In genomic region chr9:114119242-114120191, GRCh38 we compare ENCODE assay signal across 1 cellular context.
TF ChIP-seq lines count a peak whose summit lies in the region.

No MANE protein-coding gene starts in this region.

TF ChIP-seq in HepG2, 621 proteins besides CTCF, POLR2A, EP300 and RAD21 (continued from another document and continues in another):
- TF ChIP-seq REST (IDR thresholded peaks at IDR 0.05; ENCODE audit: borderline replicate concordance in 1 of 2, low read depth in 1 of 2, low read length in 2 of 2) = 0 out of 4 replicates have a peak, but pooled peaks of 1 of the 2 experiments have one; percentile 9
- no peak for TF ChIP-seq ZNF512 (CRISPR knock-in tag; IDR thresholded peaks at IDR 0.05)
- TF ChIP-seq ELF3 (CRISPR knock-in tag; IDR thresholded peaks at IDR 0.05) = 0 out of 2 replicates have a peak, but pooled peaks have one; percentile 31
- no peak for TF ChIP-seq ELF4 (CRISPR knock-in tag; IDR thresholded peaks at IDR 0.05; ENCODE audit: borderline replicate concordance)
- TF ChIP-seq TFE3 (CRISPR knock-in tag; IDR thresholded peaks at IDR 0.05) = peak; percentile 78
- TF ChIP-seq GATAD2A (CRISPR knock-in tag; IDR thresholded peaks at IDR 0.05) = peak; percentile 80
- no peak for TF ChIP-seq ATF4 (CRISPR knock-in tag; IDR thresholded peaks at IDR 0.05)
- no peak for TF ChIP-seq ZMYM4 (CRISPR knock-in tag; IDR thresholded peaks at IDR 0.05)
- 0 out of 2 replicates have a peak, but pooled peaks have one; percentile 30 for TF ChIP-seq HNRNPL (IDR thresholded peaks at IDR 0.05; ENCODE audit: low read depth, low read length)
- no peak for TF ChIP-seq TBP (CRISPR knock-in tag; IDR thresholded peaks at IDR 0.05)
- no peak for TF ChIP-seq NONO (IDR thresholded peaks at IDR 0.05)
- no peak; the same call in 1 of the 2 replicates for TF ChIP-seq NONO (CRISPR knock-in tag; conservative IDR thresholded peaks at IDR 0.05)
- TF ChIP-seq ZNF382 (CRISPR knock-in tag; IDR thresholded peaks at IDR 0.05; ENCODE audit: borderline replicate concordance) = no peak
- TF ChIP-seq POLR2G (IDR thresholded peaks at IDR 0.05; ENCODE audit: low read depth, low read length) = peak; percentile 69
- TF ChIP-seq RXRB (CRISPR knock-in tag; IDR thresholded peaks at IDR 0.05; ENCODE audit: borderline replicate concordance) = peak; percentile 84
- TF ChIP-seq RARG (CRISPR knock-in tag; IDR thresholded peaks at IDR 0.05; ENCODE audit: low read depth) = no peak
- TF ChIP-seq GPN1 (CRISPR knock-in tag; IDR thresholded peaks at IDR 0.05; ENCODE audit: borderline replicate concordance) = no peak
- 0 out of 2 replicates have a peak, but pooled peaks have one; percentile 15 for TF ChIP-seq PHF21A (CRISPR knock-in tag; IDR thresholded peaks at IDR 0.05)
- TF ChIP-seq NRL (CRISPR knock-in tag; IDR thresholded peaks at IDR 0.05; ENCODE audit: borderline replicate concordance) = no peak
- TF ChIP-seq ZNF574 (CRISPR knock-in tag; IDR thresholded peaks at IDR 0.05) = no peak
- TF ChIP-seq ZNF816 (CRISPR knock-in tag; IDR thresholded peaks at IDR 0.05; ENCODE audit: borderline replicate concordance) = no peak
- TF ChIP-seq ZNF839 (CRISPR knock-in tag; IDR thresholded peaks at IDR 0.05; ENCODE audit: borderline replicate concordance) = no peak
- TF ChIP-seq ZNF550 (CRISPR knock-in tag; IDR thresholded peaks at IDR 0.05; ENCODE audit: borderline replicate concordance) = no peak
- no peak for TF ChIP-seq PLSCR1 (CRISPR knock-in tag; IDR thresholded peaks at IDR 0.05; ENCODE audit: borderline replicate concordance)
- TF ChIP-seq NFATC3 (CRISPR knock-in tag; IDR thresholded peaks at IDR 0.05) = no peak
- TF ChIP-seq ERF (CRISPR knock-in tag; IDR thresholded peaks at IDR 0.05) = 0 out of 2 replicates have a peak, but pooled peaks have one; percentile 28
- TF ChIP-seq POLR2AphosphoS5 (IDR thresholded peaks at IDR 0.05; ENCODE audit: low read depth, low read length) = 0 out of 2 replicates have a peak, but pooled peaks have one; percentile 21
- TF ChIP-seq E2F1 (CRISPR knock-in tag; IDR thresholded peaks at IDR 0.05) = no peak
- no peak for TF ChIP-seq SIN3B (IDR thresholded peaks at IDR 0.05; ENCODE audit: low read length)
- no peak for TF ChIP-seq ZSCAN20 (CRISPR knock-in tag; IDR thresholded peaks at IDR 0.05; ENCODE audit: borderline replicate concordance)
- no peak for TF ChIP-seq ZGPAT (CRISPR knock-in tag; IDR thresholded peaks at IDR 0.05)
- TF ChIP-seq MYNN (CRISPR knock-in tag; IDR thresholded peaks at IDR 0.05; ENCODE audit: low read depth) = no peak
- TF ChIP-seq KAT2B (IDR thresholded peaks at IDR 0.05; ENCODE audit: borderline replicate concordance, low read depth, low read length) = no peak
- TF ChIP-seq YEATS4 (CRISPR knock-in tag; IDR thresholded peaks at IDR 0.05; ENCODE audit: borderline replicate concordance) = 0 out of 2 replicates have a peak, but pooled peaks have one; percentile 1
- no peak for TF ChIP-seq ZBTB42 (CRISPR knock-in tag; IDR thresholded peaks at IDR 0.05)
- TF ChIP-seq CREB3 (CRISPR knock-in tag; IDR thresholded peaks at IDR 0.05) = no peak
- TF ChIP-seq ZNF629 (CRISPR knock-in tag; conservative IDR thresholded peaks at IDR 0.05) = peak; percentile 65; the same call in 1 of the 2 replicates
- no peak for TF ChIP-seq ZNF33B (CRISPR knock-in tag; IDR thresholded peaks at IDR 0.05)
- peak; percentile 22; the same call in 1 of the 2 replicates for TF ChIP-seq FOSL2 (CRISPR knock-in tag; IDR thresholded peaks at IDR 0.05)
- TF ChIP-seq AKNA (CRISPR knock-in tag; IDR thresholded peaks at IDR 0.05; ENCODE audit: borderline replicate concordance) = no peak
- no peak for TF ChIP-seq MEIS2 (CRISPR knock-in tag; IDR thresholded peaks at IDR 0.05)
- no peak for TF ChIP-seq ZNF441 (CRISPR knock-in tag; IDR thresholded peaks at IDR 0.05; ENCODE audit: borderline replicate concordance)
